ENCODE assay signal across 10 cellular contexts in the genomic region with DNA sequence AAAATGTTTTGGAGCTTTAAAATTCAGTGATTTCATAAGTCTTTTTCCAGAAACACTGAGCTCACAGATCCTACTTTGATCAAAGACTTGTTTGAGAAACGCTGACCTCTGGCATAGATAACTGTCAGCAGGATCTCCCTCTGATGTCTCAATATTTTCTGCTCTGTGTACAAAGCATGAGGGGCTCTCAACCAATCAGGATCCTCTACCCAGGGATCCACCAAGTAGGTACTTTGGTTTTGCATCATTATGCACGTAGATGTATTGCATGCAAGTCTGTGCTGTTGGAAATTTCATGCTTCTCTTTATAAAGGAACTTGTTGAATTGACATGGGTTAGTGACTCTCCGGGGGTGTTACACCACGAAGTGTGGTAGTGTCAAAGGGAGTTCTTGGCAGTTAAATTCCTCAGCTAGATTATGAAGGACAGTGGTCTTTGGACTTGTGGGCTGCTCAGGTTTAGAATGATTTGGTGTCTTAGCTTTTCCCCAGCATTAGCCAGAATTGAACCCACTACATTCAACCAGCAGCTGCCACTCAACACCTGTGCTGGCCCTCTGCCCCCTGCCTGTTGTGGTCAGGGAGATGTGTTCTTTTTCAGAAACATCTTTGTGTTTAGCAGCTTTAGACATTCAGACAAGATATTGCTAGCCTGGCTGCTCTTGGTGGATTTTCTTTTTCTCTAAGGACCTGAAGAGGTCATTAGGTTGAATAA. TPM values are rescaled to one million over a fixed set of nuclear protein-coding genes. Genes with fewer than 3 reads are reported as not detected.
DNase-seq lines count a peak whose midpoint lies in the region; ATAC-seq and TF ChIP-seq lines count a peak whose summit lies in the region.
"Had no signal": no experiment of that assay in that cellular context is flagged by ENCODE, and none has a peak within 500 bp of the region (broad histone marks: within the 10 kb centered on the region; RNA-seq: fewer than 3 reads in every experiment).

No MANE protein-coding gene starts in this region.

- DNase-seq in left cardiac atrium (no peak), Right ventricle myocardium superior (no peak), NCI-H1930 (lab: John Stamatoyannopoulos, UW) (no peak), COR-L47 (lab: John Stamatoyannopoulos, UW) (no peak), retina (no peak)
- DNase-seq: dermis blood vessel endothelial cell had no signal

- H3K9me3 Mint-ChIP-seq in nephron, result no peaks in the 10 kb centered on the region

- no peaks in the 10 kb centered on the region for H3K27me3 Mint-ChIP-seq in nephron (ENCODE audit: low read depth)

- intact Hi-C loops in left cardiac atrium (cut with DNase I) (loop anchor here (5.0 to 10.0 kb wide), 2 partner anchors 42 to 61 kb away; a partner anchor contains a TSS), Right ventricle myocardium superior (cut with DNase I) (no loop called here)

- H3K36me3 Mint-ChIP-seq in nephron (ENCODE audit: low read depth), result no peaks in the 10 kb centered on the region

- peak overlapping the region; percentile 65 to 93 (median 87) for H3K27ac Mint-ChIP-seq in nephron

- no peak for TF ChIP-seq CTCF in nephron (IDR thresholded peaks at IDR 0.05; ENCODE audit: unreplicated experiment in 3 of 3)

- peak overlapping the region; percentile 94 for H3K27ac ChIP-seq in cingulate gyrus (ENCODE audit: low read depth, low read length)
- H3K27ac ChIP-seq: parathyroid adenoma had no signal

- ATAC-seq in left cardiac atrium (peak; percentile 15 to 17), Right ventricle myocardium superior (ENCODE audit: poor library complexity) (no peak), GM19324 (IDR thresholded peaks at IDR 0.05; ENCODE audit: low FRiP score, unreplicated experiment) (no peak)

- H3K4me3 Mint-ChIP-seq in nephron, result peak overlapping the region; percentile 85 to 91 (median 88)

- peaks cover 51% of the 10 kb centered on the region for H3K4me1 Mint-ChIP-seq in nephron

RNA-seq across cellular contexts. Expression of a gene that starts 1.7 kb away (rescaled TPM):
- total RNA-seq in left cardiac atrium (10 to 100 TPM; 19.5 to 28.1 TPM), Right ventricle myocardium superior (19.3 TPM)

RNA-seq across cellular contexts. Expression of a gene that starts 16.8 kb away (rescaled TPM):
- total RNA-seq in left cardiac atrium (1 to 10 TPM; 1.6 to 3.3 TPM), Right ventricle myocardium superior (1.7 TPM)

RNA-seq across cellular contexts. Expression of a gene that starts 23.0 kb away (rescaled TPM):
- total RNA-seq in left cardiac atrium (10 to 100 TPM; 37.3 to 49.6 TPM), Right ventricle myocardium superior (42.4 TPM)
- total RNA-seq: dermis blood vessel endothelial cell had no signal

RNA-seq across cellular contexts. Expression of a gene that starts 23.9 kb away (rescaled TPM):
- total RNA-seq in left cardiac atrium, result 1,000 to 10,000 TPM; 4,044 to 4,265 TPM
- total RNA-seq in Right ventricle myocardium superior, result 6,403 TPM

RNA-seq across cellular contexts. Expression of a gene that starts 56.1 kb away (rescaled TPM):
- total RNA-seq in left cardiac atrium (10 to 100 TPM; 17.1 to 22.2 TPM), Right ventricle myocardium superior (32.4 TPM)

Comparison
In these comparisons a context has a peak if more than half of its experiments do, and no peak if none do; other contexts are left out.
1. ATAC-seq: peak in left cardiac atrium (2 of 2); none in Right ventricle myocardium superior (single experiment) and GM19324 (single experiment).